16 cellular contexts compared by ENCODE assay signal in genomic region chr6:163820171-163820570, GRCh38.
DNase-seq lines count a peak whose midpoint lies in the region; ATAC-seq, FAIRE-seq and TF ChIP-seq lines count a peak whose summit lies in the region.
"Had no signal": no experiment of that assay in that cellular context is flagged by ENCODE, and none has a peak within 500 bp of the region (broad histone marks: within the 10 kb centered on the region; RNA-seq: fewer than 3 reads in every experiment).

No MANE protein-coding gene starts in this region.

- no peak for TF ChIP-seq EP300 in esophagus muscularis mucosa (IDR thresholded peaks at IDR 0.05)

- no peak overlapping the region for H3K27ac ChIP-seq in astrocyte (ENCODE audit: low read depth, low read length)
- no peak overlapping the region for H3K27ac ChIP-seq in esophagus muscularis mucosa (replicated peaks in 1 of 4)
- H3K27ac ChIP-seq in trophoblast cell (ENCODE audit: low read depth, low read length), result no peak overlapping the region

- H3K79me2 ChIP-seq in astrocyte (ENCODE audit: insufficient read depth, low read length) (no peaks in the 10 kb centered on the region), trophoblast cell (ENCODE audit: control insufficient read depth, insufficient read depth, low read length, poor library complexity) (no peaks in the 10 kb centered on the region)

- no peak overlapping the region for H3K23ac ChIP-seq in trophoblast cell (ENCODE audit: low read length)

- no peak overlapping the region for H3K9ac ChIP-seq in astrocyte (ENCODE audit: low read length)
- no peak overlapping the region for H3K9ac ChIP-seq in trophoblast cell (ENCODE audit: low read length)

- FAIRE-seq in astrocyte (lab: Jason Lieb, UNC), result no peak
- FAIRE-seq: G401.6, GM12892, H54 had no signal

- no peak overlapping the region for H4K8ac ChIP-seq in trophoblast cell (ENCODE audit: low read depth, low read length)

- H2BK12ac ChIP-seq in trophoblast cell (ENCODE audit: low read length), result no peak overlapping the region

- H4K20me1 ChIP-seq in astrocyte (ENCODE audit: insufficient read depth, low read length), result no peaks in the 10 kb centered on the region

- CTCF ChIA-PET in activated CD8-positive, alpha-beta memory T cell treated with anti-CD3 and anti-CD28 coated beads, Interleukin-2, amount 10 ng/mL, durations not matched to agents 7 days and 5 days (lab: Charles Lee), result no interaction called here

- H3K36me3 ChIP-seq in astrocyte (ENCODE audit: insufficient read depth, low read length), result no peaks in the 10 kb centered on the region
- no peaks in the 10 kb centered on the region for H3K36me3 ChIP-seq in esophagus muscularis mucosa
- H3K36me3 ChIP-seq in trophoblast cell (ENCODE audit: control insufficient read depth in 1 of 2, insufficient read depth in 2 of 2, low read length in 2 of 2), result no peaks in the 10 kb centered on the region

- no peak overlapping the region for H4K12ac ChIP-seq in trophoblast cell (ENCODE audit: low read depth, low read length)

- H3K9me3 Mint-ChIP-seq in astrocyte (ENCODE audit: unreplicated experiment), result no peaks in the 10 kb centered on the region
- no peaks in the 10 kb centered on the region for H3K9me3 Mint-ChIP-seq in activated naive CD8-positive, alpha-beta T cell treated with anti-CD3 and anti-CD28 coated beads for 36 hours
- no peaks in the 10 kb centered on the region for H3K9me3 Mint-ChIP-seq in activated CD8-positive, alpha-beta memory T cell treated with anti-CD3 and anti-CD28 coated beads, Interleukin-2, amount 10 ng/mL, durations not matched to agents 7 days and 5 days (ENCODE audit: low read depth)

- H3K27me3 ChIP-seq in astrocyte (ENCODE audit: insufficient read depth, low read length), result peaks cover 2% of the 10 kb centered on the region
- H3K27me3 ChIP-seq in esophagus muscularis mucosa, result no peaks in the 10 kb centered on the region
- H3K27me3 ChIP-seq in trophoblast cell (ENCODE audit: insufficient read depth, low read length), result no peaks in the 10 kb centered on the region

- no peak overlapping the region for H3K18ac ChIP-seq in trophoblast cell (ENCODE audit: low read length)

- H2AK5ac ChIP-seq in trophoblast cell (ENCODE audit: low read length), result no peak overlapping the region

- H3K36me3 Mint-ChIP-seq in astrocyte (ENCODE audit: low read depth, unreplicated experiment), result no peaks in the 10 kb centered on the region
- H3K36me3 Mint-ChIP-seq in activated naive CD8-positive, alpha-beta T cell treated with anti-CD3 and anti-CD28 coated beads for 36 hours, result no peaks in the 10 kb centered on the region
- H3K36me3 Mint-ChIP-seq in activated CD8-positive, alpha-beta memory T cell treated with anti-CD3 and anti-CD28 coated beads, Interleukin-2, amount 10 ng/mL, durations not matched to agents 7 days and 5 days, result no peaks in the 10 kb centered on the region
- H3K36me3 Mint-ChIP-seq: CD4-positive, alpha-beta memory T cell had no signal

- no peak for TF ChIP-seq POLR2A in esophagus muscularis mucosa (IDR thresholded peaks at IDR 0.05; ENCODE audit: low read depth)

- no peak overlapping the region for H4K91ac ChIP-seq in trophoblast cell (ENCODE audit: low read depth, low read length)

- H2BK5ac ChIP-seq in trophoblast cell (ENCODE audit: low read depth, low read length, poor library complexity), result no peak overlapping the region

- intact Hi-C loops in esophagus muscularis mucosa (cut with DNase I), result no loop called here

- no peak overlapping the region for H2BK120ac ChIP-seq in trophoblast cell (ENCODE audit: insufficient read depth, low read length, poor library complexity)

- no peaks in the 10 kb centered on the region for H3K4me1 Mint-ChIP-seq in astrocyte (ENCODE audit: low read depth, unreplicated experiment)
- H3K4me1 Mint-ChIP-seq in activated naive CD8-positive, alpha-beta T cell treated with anti-CD3 and anti-CD28 coated beads for 36 hours, result no peaks in the 10 kb centered on the region
- H3K4me1 Mint-ChIP-seq in activated CD8-positive, alpha-beta memory T cell treated with anti-CD3 and anti-CD28 coated beads, Interleukin-2, amount 10 ng/mL, durations not matched to agents 7 days and 5 days, result no peaks in the 10 kb centered on the region
- H3K4me1 Mint-ChIP-seq: CD4-positive, alpha-beta memory T cell had no signal

- WGBS in esophagus muscularis mucosa, result 97% methylated on average over 17 of the region's 17 CpGs
- WGBS in trophoblast cell (ENCODE audit: extremely low coverage, insufficient coverage, insufficient read length), result no CpG with 5 or more reads among the region's 17 CpGs

- H3K4me2 ChIP-seq in astrocyte (ENCODE audit: low read length), result no peak overlapping the region
- no peak overlapping the region for H3K4me2 ChIP-seq in trophoblast cell (ENCODE audit: low read length)

- H3K14ac ChIP-seq in trophoblast cell (ENCODE audit: low read length), result no peak overlapping the region

- TF ChIP-seq CTCF in astrocyte (IDR thresholded peaks at IDR 0.05; ENCODE audit: insufficient read depth, low read depth, low read length), result no peak
- TF ChIP-seq CTCF in esophagus muscularis mucosa (IDR thresholded peaks at IDR 0.05), result no peak

- no peak overlapping the region for H3K4ac ChIP-seq in trophoblast cell (ENCODE audit: low read depth, low read length)

- H3K4me1 ChIP-seq in astrocyte (ENCODE audit: insufficient read depth, low read length), result peaks cover 1% of the 10 kb centered on the region
- H3K4me1 ChIP-seq in esophagus muscularis mucosa, result no peaks in the 10 kb centered on the region
- peaks cover 4% of the 10 kb centered on the region in 2 experiments for H3K4me1 ChIP-seq in trophoblast cell (ENCODE audit: control insufficient read depth in 1 of 2, insufficient read depth in 2 of 2, low read length in 2 of 2)

- H3K4me3 ChIP-seq in astrocyte (ENCODE audit: insufficient read depth, low read depth, low read length) (no peak overlapping the region), esophagus muscularis mucosa (no peak overlapping the region), trophoblast cell (ENCODE audit: low read depth, low read length) (no peak overlapping the region)

- H2AFZ ChIP-seq in astrocyte (ENCODE audit: low read depth, low read length), result no peak overlapping the region
- H2AFZ ChIP-seq in trophoblast cell (ENCODE audit: insufficient read depth, low read length, poor library complexity), result no peak overlapping the region

- H3K4me3 Mint-ChIP-seq in astrocyte (ENCODE audit: unreplicated experiment), result no peak overlapping the region
- H3K4me3 Mint-ChIP-seq in activated naive CD8-positive, alpha-beta T cell treated with anti-CD3 and anti-CD28 coated beads for 36 hours, result no peak overlapping the region
- no peak overlapping the region for H3K4me3 Mint-ChIP-seq in activated CD8-positive, alpha-beta memory T cell treated with anti-CD3 and anti-CD28 coated beads, Interleukin-2, amount 10 ng/mL, durations not matched to agents 7 days and 5 days
- H3K4me3 Mint-ChIP-seq: CD4-positive, alpha-beta memory T cell had no signal

- H3K79me1 ChIP-seq in trophoblast cell (ENCODE audit: low read length), result no peaks in the 10 kb centered on the region

- peaks cover 2% of the 10 kb centered on the region for H3K27me3 Mint-ChIP-seq in astrocyte (ENCODE audit: low read depth, unreplicated experiment)
- peaks cover 9% of the 10 kb centered on the region for H3K27me3 Mint-ChIP-seq in activated naive CD8-positive, alpha-beta T cell treated with anti-CD3 and anti-CD28 coated beads for 36 hours
- H3K27me3 Mint-ChIP-seq in activated CD8-positive, alpha-beta memory T cell treated with anti-CD3 and anti-CD28 coated beads, Interleukin-2, amount 10 ng/mL, durations not matched to agents 7 days and 5 days, result peaks cover 3% of the 10 kb centered on the region

- H3K27ac Mint-ChIP-seq in astrocyte (ENCODE audit: unreplicated experiment), result peak overlapping the region; percentile 11
- no peak overlapping the region for H3K27ac Mint-ChIP-seq in activated naive CD8-positive, alpha-beta T cell treated with anti-CD3 and anti-CD28 coated beads for 36 hours
- no peak overlapping the region for H3K27ac Mint-ChIP-seq in activated CD8-positive, alpha-beta memory T cell treated with anti-CD3 and anti-CD28 coated beads, Interleukin-2, amount 10 ng/mL, durations not matched to agents 7 days and 5 days
- H3K27ac Mint-ChIP-seq: CD4-positive, alpha-beta memory T cell had no signal

- H3K9me3 ChIP-seq in astrocyte (ENCODE audit: insufficient read depth, low read depth, low read length) (peaks cover 3% of the 10 kb centered on the region), esophagus muscularis mucosa (no peaks in the 10 kb centered on the region), trophoblast cell (ENCODE audit: insufficient read depth, low read depth, low read length) (peaks cover 4% of the 10 kb centered on the region)

- ATAC-seq in activated CD8-positive, alpha-beta memory T cell treated with anti-CD3 and anti-CD28 coated beads, Interleukin-2, amount 10 ng/mL, durations not matched to agents 7 days and 5 days, result no peak
- ATAC-seq: HCT116 had no signal

- DNase-seq in astrocyte (ENCODE audit: low read depth) (no peak), esophagus muscularis mucosa (ENCODE audit: extremely low spot score) (peak; percentile 75), trophoblast cell (peak; percentile 56 to 75), T-helper 1 cell (no peak)
- no peak for DNase-seq in activated naive CD8-positive, alpha-beta T cell treated with anti-CD3 and anti-CD28 coated beads for 36 hours
- DNase-seq in activated CD8-positive, alpha-beta memory T cell treated with anti-CD3 and anti-CD28 coated beads, Interleukin-2, amount 10 ng/mL, durations not matched to agents 7 days and 5 days, result no peak
- DNase-seq: C1 segment of cervical spinal cord; CD4-positive, alpha-beta memory T cell; COR-L47; DMS153; DND-41; GOT3 had no signal

Comparison
In these comparisons a context has a peak if more than half of its experiments do, and no peak if none do; other contexts are left out.
1. DNase-seq: peak in esophagus muscularis mucosa (single experiment) and trophoblast cell (2 of 2); none in astrocyte (single experiment), activated naive CD8-positive, alpha-beta T cell treated with anti-CD3 and anti-CD28 coated beads for 36 hours (single experiment), T-helper 1 cell (0 of 5) and activated CD8-positive, alpha-beta memory T cell treated with anti-CD3 and anti-CD28 coated beads, Interleukin-2, amount 10 ng/mL, durations not matched to agents 7 days and 5 days (single experiment).